ENCODE assay signal across 25 cellular contexts in genomic region chr12:114767081-114767480, GRCh38.
"Had no signal": no experiment of that assay in that cellular context is flagged by ENCODE, and none has a peak within 500 bp of the region (broad histone marks: within the 10 kb centered on the region; RNA-seq: fewer than 3 reads in every experiment).

No MANE protein-coding gene starts in this region.

- H3K27me3 ChIP-seq: esophagus squamous epithelium, gastrocnemius medialis, heart left ventricle, left lung, right atrium auricular region, stomach, testis, upper lobe of right lung, uterus had no signal

- H3K27ac Mint-ChIP-seq: naive thymus-derived CD8-positive, alpha-beta T cell; stimulated activated effector memory CD8-positive, alpha-beta T cell treated with anti-CD3 and anti-CD28 coated beads, Interleukin-12 subunit alpha, Interleukin-12 subunit beta, amount 100 ng/mL, for 72 hours had no signal

- H3K27ac ChIP-seq: coronary artery, esophagus squamous epithelium, gastrocnemius medialis, heart left ventricle, left lung, prostate gland, right atrium auricular region, stomach, testis, tibial artery, upper lobe of right lung, uterus had no signal

- ATAC-seq: gastrocnemius medialis; heart left ventricle; left cardiac atrium; left lung; naive thymus-derived CD8-positive, alpha-beta T cell; sciatic nerve; stimulated activated effector memory CD8-positive, alpha-beta T cell treated with anti-CD3 and anti-CD28 coated beads, Interleukin-12 subunit alpha, Interleukin-12 subunit beta, amount 100 ng/mL, for 72 hours; upper lobe of right lung had no signal

- H3K4me1 ChIP-seq: gastrocnemius medialis, left lung, prostate gland, stomach, testis, tibial artery, upper lobe of right lung, uterus had no signal

- H3K4me1 Mint-ChIP-seq: naive thymus-derived CD8-positive, alpha-beta T cell; stimulated activated effector memory CD8-positive, alpha-beta T cell treated with anti-CD3 and anti-CD28 coated beads, Interleukin-12 subunit alpha, Interleukin-12 subunit beta, amount 100 ng/mL, for 72 hours had no signal

- H3K4me3 Mint-ChIP-seq: naive thymus-derived CD8-positive, alpha-beta T cell; stimulated activated effector memory CD8-positive, alpha-beta T cell treated with anti-CD3 and anti-CD28 coated beads, Interleukin-12 subunit alpha, Interleukin-12 subunit beta, amount 100 ng/mL, for 72 hours had no signal

- DNase-seq: dermis blood vessel endothelial cell; effector memory CD4-positive, alpha-beta T cell; erythroblast; esophagus squamous epithelium; gastrocnemius medialis; heart left ventricle; hippocampal formation; left cardiac atrium; left lung; mesendoderm; naive thymus-derived CD8-positive, alpha-beta T cell; nucleus accumbens; stimulated activated CD4-positive, alpha-beta T cell treated with anti-CD3 and anti-CD28 coated beads, Interleukin-2, amount 100 ng/mL, for 24 hours; stimulated activated CD4-positive, alpha-beta T cell treated with anti-CD3 and anti-CD28 coated beads, Interleukin-4, amount 100 ng/mL, for 24 hours; stimulated activated naive CD4-positive, alpha-beta T cell treated with Interleukin-2 at 50 U/mL for 16 hours; stomach; testis; tibial artery; upper lobe of right lung; uterus had no signal

- H3K4me3 ChIP-seq: coronary artery, esophagus squamous epithelium, gastrocnemius medialis, heart left ventricle, left lung, prostate gland, right atrium auricular region, stomach, tibial artery, upper lobe of right lung, uterus had no signal

- H3K36me3 Mint-ChIP-seq: naive thymus-derived CD8-positive, alpha-beta T cell; stimulated activated effector memory CD8-positive, alpha-beta T cell treated with anti-CD3 and anti-CD28 coated beads, Interleukin-12 subunit alpha, Interleukin-12 subunit beta, amount 100 ng/mL, for 72 hours had no signal

- H3K36me3 ChIP-seq: esophagus squamous epithelium, gastrocnemius medialis, heart left ventricle, left lung, prostate gland, right atrium auricular region, stomach, tibial artery, upper lobe of right lung, uterus had no signal

- H3K9me3 ChIP-seq: esophagus squamous epithelium, gastrocnemius medialis, heart left ventricle, left lung, prostate gland, right atrium auricular region, stomach, testis, tibial artery, upper lobe of right lung, uterus had no signal
